2 cellular contexts compared by ENCODE assay signal in genomic region chr5:177439518-177440053, GRCh38.
TF ChIP-seq lines count a peak whose summit lies in the region.

No MANE protein-coding gene starts in this region.

TF ChIP-seq in HepG2, 621 proteins besides CTCF, POLR2A, EP300 and RAD21:
- TF ChIP-seq CC2D1A (CRISPR knock-in tag; IDR thresholded peaks at IDR 0.05) (no peak), SNRNP70 (IDR thresholded peaks at IDR 0.05; ENCODE audit: low read depth, low read length) (no peak), ZNF12 (CRISPR knock-in tag; IDR thresholded peaks at IDR 0.05) (0 out of 2 replicates have a peak, but pooled peaks have one; percentile 53), RBM22 (optimal IDR thresholded peaks at IDR 0.05; ENCODE audit: low read length) (peak; percentile 64), SMAD9 (CRISPR knock-in tag; IDR thresholded peaks at IDR 0.05) (no peak), THAP8 (CRISPR knock-in tag; IDR thresholded peaks at IDR 0.05; ENCODE audit: borderline replicate concordance) (no peak)
TF ChIP-seq in HepG2: peak in this region for 2.

TF ChIP-seq in SK-N-SH treated with all-trans-retinoic acid at 6 μM for 48 hours, 23 proteins besides CTCF, POLR2A, EP300 and RAD21:
- TF ChIP-seq ISL1 (CRISPR knock-in tag; IDR thresholded peaks at IDR 0.05) (no peak), PPARA (CRISPR knock-in tag; IDR thresholded peaks at IDR 0.05; ENCODE audit: borderline replicate concordance) (no peak), TOX (CRISPR knock-in tag; IDR thresholded peaks at IDR 0.05; ENCODE audit: borderline replicate concordance) (no peak), RARB (CRISPR knock-in tag; IDR thresholded peaks at IDR 0.05) (no peak), CSDC2 (CRISPR knock-in tag; IDR thresholded peaks at IDR 0.05) (no peak), ZC3H10 (CRISPR knock-in tag; IDR thresholded peaks at IDR 0.05) (no peak), CSRNP3 (CRISPR knock-in tag; IDR thresholded peaks at IDR 0.05) (no peak), PATZ1 (CRISPR knock-in tag; IDR thresholded peaks at IDR 0.05; ENCODE audit: borderline replicate concordance) (no peak), TSHZ2 (CRISPR knock-in tag; IDR thresholded peaks at IDR 0.05) (no peak), ESRRG (CRISPR knock-in tag; IDR thresholded peaks at IDR 0.05) (no peak), BACH2 (CRISPR knock-in tag; IDR thresholded peaks at IDR 0.05; ENCODE audit: borderline replicate concordance) (no peak), POU6F1 (CRISPR knock-in tag; IDR thresholded peaks at IDR 0.05; ENCODE audit: borderline replicate concordance, low read depth) (no peak), ZNF565 (CRISPR knock-in tag; conservative IDR thresholded peaks at IDR 0.05; ENCODE audit: low read depth) (no peak), ZNF70 (CRISPR knock-in tag; IDR thresholded peaks at IDR 0.05) (no peak), GLIS3 (CRISPR knock-in tag; IDR thresholded peaks at IDR 0.05) (no peak), CREB5 (CRISPR knock-in tag; IDR thresholded peaks at IDR 0.05; ENCODE audit: low read depth) (no peak), OSR1 (CRISPR knock-in tag; IDR thresholded peaks at IDR 0.05) (no peak), ZNF8 (CRISPR knock-in tag; IDR thresholded peaks at IDR 0.05) (no peak), ARNTL (CRISPR knock-in tag; IDR thresholded peaks at IDR 0.05; ENCODE audit: borderline replicate concordance, low read depth) (no peak), TCF4 (CRISPR knock-in tag; IDR thresholded peaks at IDR 0.05; ENCODE audit: borderline replicate concordance) (no peak)
